In genomic region chr2:55050133-55050994, GRCh38 we compare ENCODE assay signal across 1 cellular context.
TF ChIP-seq lines count a peak whose summit lies in the region.

TSS of gene RTN4 (minus strand) at chr2:55050451. CDS start at chr2:55050300, 151 bp downstream.

TF ChIP-seq in HCT116, 20 proteins besides CTCF, POLR2A, EP300 and RAD21 (continued from another document):
- TF ChIP-seq ZBTB33 (IDR thresholded peaks at IDR 0.05; ENCODE audit: extremely low read depth, insufficient replicate concordance, low read length) (no peak), JUND (IDR thresholded peaks at IDR 0.05) (peak; percentile 91)
